8 cellular contexts compared by ENCODE assay signal in the genomic region with DNA sequence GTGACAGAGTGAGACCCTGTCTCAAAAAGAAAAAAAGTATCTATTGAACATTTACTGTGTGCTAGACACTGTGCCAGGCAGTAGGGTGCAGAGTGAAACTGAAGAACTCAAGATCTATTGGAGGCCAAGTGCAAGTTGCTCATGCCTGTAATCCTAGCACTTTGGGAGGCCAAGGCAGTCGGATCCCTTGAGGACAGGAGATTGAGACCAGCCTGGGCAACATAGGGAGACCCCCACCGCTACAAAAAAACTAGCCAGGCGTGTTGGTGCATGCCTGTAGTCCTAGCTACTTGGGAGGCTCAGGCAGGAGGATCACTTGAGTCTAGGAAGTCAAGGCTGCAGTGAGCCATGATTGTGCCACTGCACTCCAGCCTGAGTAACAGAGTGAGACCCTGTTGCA. TPM values are rescaled to one million over a fixed set of nuclear protein-coding genes. Genes with fewer than 3 reads are reported as not detected.
DNase-seq lines count a peak whose midpoint lies in the region; ATAC-seq, FAIRE-seq and TF ChIP-seq lines count a peak whose summit lies in the region.
"Not testable (repeated sequence)": the region's sequence is repeated elsewhere in the genome, so short reads cannot be mapped to it uniquely, and the experiment has no call there.

No MANE protein-coding gene starts in this region.

- not testable (repeated sequence) for H3K27ac ChIP-seq in CD4-positive, CD25-positive, alpha-beta regulatory T cell (ENCODE audit: insufficient read depth, low read length, poor library complexity, severe bottlenecking); GM23338 (ENCODE audit: low read depth); H1 (ENCODE audit: low read depth, low read length)

- not testable (repeated sequence) for H3K4me3 ChIP-seq in CD4-positive, CD25-positive, alpha-beta regulatory T cell (ENCODE audit: low read depth, low read length); GM23338; H1 (ENCODE audit: extremely low read depth in 1 of 4, insufficient read depth in 2 of 4, low read depth in 3 of 4, low read length in 4 of 4)

- not testable (repeated sequence) for H2BK20ac ChIP-seq in H1 (ENCODE audit: low read length)

- H3K4me2 ChIP-seq in GM23338; H1 (ENCODE audit: insufficient read depth in 1 of 2, low read depth in 2 of 2, low read length in 2 of 2): not testable (repeated sequence)

- H3F3A ChIP-seq in GM23338 (replicated peaks; ENCODE audit: low read depth): peaks cover 26% of the 10 kb centered on the region

- peak overlapping the region in 3 of 4 donors; percentile 7 to 86 (median 41) for H3K4me3 Mint-ChIP-seq in CD4-positive, CD25-positive, alpha-beta regulatory T cell
- H3K4me3 Mint-ChIP-seq in GM23338: 0 out of 3 replicates have a peak overlapping the region, but pooled peaks have one; percentile 23
- peak overlapping the region; percentile 21 for H3K4me3 Mint-ChIP-seq in T-helper 2 cell treated with Interferon-gamma antibody and Interleukin-4, amounts not matched to agents 5 μg/mL and 100 μg/mL, for 36 hours
- not testable (repeated sequence) for H3K4me3 Mint-ChIP-seq in activated CD8-positive, alpha-beta T cell treated with anti-CD3 and anti-CD28 coated beads, Interleukin-2, amount 10 ng/mL, durations not matched to agents 7 days and 5 days
- peak overlapping the region; percentile 52 for H3K4me3 Mint-ChIP-seq in activated naive CD4-positive, alpha-beta T cell treated with anti-CD3 and anti-CD28 coated beads, Interleukin-2, amount 50 U/mL, for 24 hours
- peak overlapping the region; percentile 87 for H3K4me3 Mint-ChIP-seq in natural killer cell treated with Interleukin-12 subunit alpha and Interleukin-12 subunit beta and Interleukin-15 and Interleukin-18, amount 100 ng/mL, for 72 hours
- H3K4me3 Mint-ChIP-seq in stimulated activated naive CD8-positive, alpha-beta T cell treated with anti-CD3 and anti-CD28 coated beads, Interleukin-15, amount 100 ng/mL, for 72 hours: peak overlapping the region; percentile 86 to 90

- peak overlapping the region in 1 of 3 donors; percentile 91 for H3K27ac Mint-ChIP-seq in CD4-positive, CD25-positive, alpha-beta regulatory T cell
- H3K27ac Mint-ChIP-seq in GM23338; activated naive CD4-positive, alpha-beta T cell treated with anti-CD3 and anti-CD28 coated beads, Interleukin-2, amount 50 U/mL, for 24 hours: not testable (repeated sequence)
- H3K27ac Mint-ChIP-seq in T-helper 2 cell treated with Interferon-gamma antibody and Interleukin-4, amounts not matched to agents 5 μg/mL and 100 μg/mL, for 36 hours: peak overlapping the region; percentile 64
- peak overlapping the region; percentile 35 for H3K27ac Mint-ChIP-seq in activated CD8-positive, alpha-beta T cell treated with anti-CD3 and anti-CD28 coated beads, Interleukin-2, amount 10 ng/mL, durations not matched to agents 7 days and 5 days
- peak overlapping the region; percentile 94 to 95 for H3K27ac Mint-ChIP-seq in natural killer cell treated with Interleukin-12 subunit alpha and Interleukin-12 subunit beta and Interleukin-15 and Interleukin-18, amount 100 ng/mL, for 72 hours
- peak overlapping the region in 1 of 2 donors; percentile 15 for H3K27ac Mint-ChIP-seq in stimulated activated naive CD8-positive, alpha-beta T cell treated with anti-CD3 and anti-CD28 coated beads, Interleukin-15, amount 100 ng/mL, for 72 hours

- H3K56ac ChIP-seq in H1 (replicated peaks; ENCODE audit: insufficient read length, low read depth, low read length): not testable (repeated sequence)

- POLR2A ChIA-PET in activated CD8-positive, alpha-beta T cell treated with anti-CD3 and anti-CD28 coated beads, Interleukin-2, amount 10 ng/mL, durations not matched to agents 7 days and 5 days (lab: Charles Lee): interaction anchor here (2.0 to 2.1 kb wide), 5 partner anchors 12 to 51 kb away, joined by 13 to 40 read pairs (median 22); a partner anchor contains a TSS
- POLR2A ChIA-PET in H1 (lab: Charles Lee; ENCODE audit: partially characterized antibody): interaction anchor here (1.0 to 7.8 kb wide), 6 partner anchors 9 to 72 kb away, joined by 3 to 86 read pairs (median 22); a partner anchor contains a TSS

- H3K27me3 Mint-ChIP-seq in CD4-positive, CD25-positive, alpha-beta regulatory T cell; T-helper 2 cell treated with Interferon-gamma antibody and Interleukin-4, amounts not matched to agents 5 μg/mL and 100 μg/mL, for 36 hours (ENCODE audit: low read depth); activated CD8-positive, alpha-beta T cell treated with anti-CD3 and anti-CD28 coated beads, Interleukin-2, amount 10 ng/mL, durations not matched to agents 7 days and 5 days (ENCODE audit: low read depth); activated naive CD4-positive, alpha-beta T cell treated with anti-CD3 and anti-CD28 coated beads, Interleukin-2, amount 50 U/mL, for 24 hours; natural killer cell treated with Interleukin-12 subunit alpha and Interleukin-12 subunit beta and Interleukin-15 and Interleukin-18, amount 100 ng/mL, for 72 hours; stimulated activated naive CD8-positive, alpha-beta T cell treated with anti-CD3 and anti-CD28 coated beads, Interleukin-15, amount 100 ng/mL, for 72 hours: not testable (repeated sequence)
- H3K27me3 Mint-ChIP-seq in GM23338 (ENCODE audit: insufficient read depth, low read depth, poor library complexity): peaks cover 21% of the 10 kb centered on the region

- H4K91ac ChIP-seq in H1 (replicated peaks; ENCODE audit: insufficient read length, low read length): not testable (repeated sequence)

- not testable (repeated sequence) for H3K4ac ChIP-seq in H1 (replicated peaks; ENCODE audit: insufficient read length, low read depth, low read length)

- not testable (repeated sequence) for H3K27me3 ChIP-seq in CD4-positive, CD25-positive, alpha-beta regulatory T cell (ENCODE audit: control insufficient read depth, insufficient read depth, low read length); GM23338 (ENCODE audit: insufficient read depth); H1 (replicated peaks in 1 of 4; ENCODE audit: control insufficient read depth in 3 of 4, extremely low read depth in 1 of 4, insufficient read depth in 3 of 4, low read length in 3 of 4)

- TF ChIP-seq RAD21 in H1 (IDR thresholded peaks at IDR 0.05 in 1 of 2, conservative IDR thresholded peaks at IDR 0.05 in 1 of 2; ENCODE audit: low read depth in 2 of 2, low read length in 2 of 2): not testable (repeated sequence)

- not testable (repeated sequence) for H3K14ac ChIP-seq in H1 (ENCODE audit: insufficient read length)

- H3K18ac ChIP-seq in H1 (ENCODE audit: extremely low read depth, low read length): not testable (repeated sequence)

- not testable (repeated sequence) for H3K79me1 ChIP-seq in H1 (ENCODE audit: low read depth, low read length)

- CTCF ChIA-PET in activated CD8-positive, alpha-beta T cell treated with anti-CD3 and anti-CD28 coated beads, Interleukin-2, amount 10 ng/mL, durations not matched to agents 7 days and 5 days (lab: Charles Lee): interaction anchor here (2.0 to 4.6 kb wide), 6 partner anchors 7 to 45 kb away, joined by 6 to 94 read pairs (median 16); a partner anchor contains a TSS
- CTCF ChIA-PET in H1 (lab: Charles Lee; ENCODE audit: partially characterized antibody): interaction anchor here (1.3 to 5.0 kb wide), 9 partner anchors 7 to 68 kb away, joined by 3 to 84 read pairs (median 9); a partner anchor contains a TSS

- H3K9ac ChIP-seq in H1 (replicated peaks in 1 of 4; ENCODE audit: extremely low read depth in 1 of 4, low read depth in 3 of 4, low read length in 3 of 4): not testable (repeated sequence)

- not testable (repeated sequence) for H3K23ac ChIP-seq in H1 (ENCODE audit: insufficient read length)

- not testable (repeated sequence) for DNase-seq in CD4-positive, CD25-positive, alpha-beta regulatory T cell; GM23338 (ENCODE audit: low spot score); T-helper 2 cell treated with Interferon-gamma antibody and Interleukin-4, amounts not matched to agents 5 μg/mL and 100 μg/mL, for 36 hours (ENCODE audit: low spot score); activated CD8-positive, alpha-beta T cell treated with anti-CD3 and anti-CD28 coated beads, Interleukin-2, amount 10 ng/mL, durations not matched to agents 7 days and 5 days; H1 (ENCODE audit: low read depth in 1 of 2, low spot score in 2 of 2); stimulated activated naive CD8-positive, alpha-beta T cell treated with anti-CD3 and anti-CD28 coated beads, Interleukin-15, amount 100 ng/mL, for 72 hours
- peak; percentile 16 for DNase-seq in natural killer cell treated with Interleukin-12 subunit alpha and Interleukin-12 subunit beta and Interleukin-15 and Interleukin-18, amount 100 ng/mL, for 72 hours (ENCODE audit: low spot score)

- not testable (repeated sequence) for FAIRE-seq in H1 (lab: Jason Lieb, UNC)

- not testable (repeated sequence) for H2BK12ac ChIP-seq in H1 (ENCODE audit: low read depth, low read length)

- not testable (repeated sequence) for H3K9me2 ChIP-seq in GM23338 (ENCODE audit: insufficient read depth)

- H2AFZ ChIP-seq in GM23338; H1 (ENCODE audit: low read length): not testable (repeated sequence)

- not testable (repeated sequence) for H2BK5ac ChIP-seq in H1 (ENCODE audit: low read depth, low read length)

- H3K4me1 Mint-ChIP-seq in CD4-positive, CD25-positive, alpha-beta regulatory T cell: peaks cover 4 to 19% (median 12%) of the 10 kb centered on the region in 4 donors
- peaks cover 14% of the 10 kb centered on the region for H3K4me1 Mint-ChIP-seq in GM23338
- H3K4me1 Mint-ChIP-seq in T-helper 2 cell treated with Interferon-gamma antibody and Interleukin-4, amounts not matched to agents 5 μg/mL and 100 μg/mL, for 36 hours (ENCODE audit: low read depth): peaks cover 12% of the 10 kb centered on the region
- H3K4me1 Mint-ChIP-seq in activated CD8-positive, alpha-beta T cell treated with anti-CD3 and anti-CD28 coated beads, Interleukin-2, amount 10 ng/mL, durations not matched to agents 7 days and 5 days (ENCODE audit: low read depth): peaks cover 29% of the 10 kb centered on the region
- H3K4me1 Mint-ChIP-seq in activated naive CD4-positive, alpha-beta T cell treated with anti-CD3 and anti-CD28 coated beads, Interleukin-2, amount 50 U/mL, for 24 hours: peaks cover 12% of the 10 kb centered on the region
- peaks cover 11 to 12% of the 10 kb centered on the region in 2 donors for H3K4me1 Mint-ChIP-seq in natural killer cell treated with Interleukin-12 subunit alpha and Interleukin-12 subunit beta and Interleukin-15 and Interleukin-18, amount 100 ng/mL, for 72 hours (ENCODE audit: low read depth in 2 of 2)
- H3K4me1 Mint-ChIP-seq in stimulated activated naive CD8-positive, alpha-beta T cell treated with anti-CD3 and anti-CD28 coated beads, Interleukin-15, amount 100 ng/mL, for 72 hours: peaks cover 30% of the 10 kb centered on the region

- peaks cover 12% of the 10 kb centered on the region for H3K4me1 ChIP-seq in CD4-positive, CD25-positive, alpha-beta regulatory T cell (ENCODE audit: control insufficient read depth, insufficient read depth, low read length, poor library complexity, severe bottlenecking)
- peaks cover 15% of the 10 kb centered on the region for H3K4me1 ChIP-seq in GM23338 (ENCODE audit: insufficient read depth)
- not testable (repeated sequence) for H3K4me1 ChIP-seq in H1 (replicated peaks in 1 of 4; ENCODE audit: control insufficient read depth in 3 of 4, insufficient read depth in 4 of 4, low read length in 3 of 4)

- TF ChIP-seq CTCF in GM23338 (conservative IDR thresholded peaks at IDR 0.05; ENCODE audit: low read depth in 2 of 2); H1 (IDR thresholded peaks at IDR 0.05; ENCODE audit: control extremely low read depth in 1 of 3, insufficient read depth in 1 of 3, low read depth in 1 of 3, low read length in 3 of 3): not testable (repeated sequence)

- H4K20me1 ChIP-seq in GM23338 (replicated peaks; ENCODE audit: insufficient read depth); H1 (replicated peaks in 1 of 2; ENCODE audit: control insufficient read depth in 1 of 2, insufficient read depth in 2 of 2, low read length in 2 of 2): not testable (repeated sequence)

- H4K5ac ChIP-seq in H1 (ENCODE audit: insufficient read length, low read depth, low read length): not testable (repeated sequence)

- H3K9me3 Mint-ChIP-seq in CD4-positive, CD25-positive, alpha-beta regulatory T cell; GM23338; T-helper 2 cell treated with Interferon-gamma antibody and Interleukin-4, amounts not matched to agents 5 μg/mL and 100 μg/mL, for 36 hours; activated CD8-positive, alpha-beta T cell treated with anti-CD3 and anti-CD28 coated beads, Interleukin-2, amount 10 ng/mL, durations not matched to agents 7 days and 5 days (ENCODE audit: insufficient read depth); activated naive CD4-positive, alpha-beta T cell treated with anti-CD3 and anti-CD28 coated beads, Interleukin-2, amount 50 U/mL, for 24 hours; natural killer cell treated with Interleukin-12 subunit alpha and Interleukin-12 subunit beta and Interleukin-15 and Interleukin-18, amount 100 ng/mL, for 72 hours; stimulated activated naive CD8-positive, alpha-beta T cell treated with anti-CD3 and anti-CD28 coated beads, Interleukin-15, amount 100 ng/mL, for 72 hours: not testable (repeated sequence)

- H2BK120ac ChIP-seq in H1 (replicated peaks; ENCODE audit: low read depth, low read length): not testable (repeated sequence)

- WGBS in H1 (ENCODE audit: extremely low coverage in 1 of 2, insufficient coverage in 1 of 2, insufficient read length in 1 of 2, insufficient replicate concordance in 2 of 2, low coverage in 1 of 2, low lambda C conversion rate in 2 of 2, missing lambda C conversion rate in 1 of 2), 2 experiments: 97% methylated on average over 3 of the region's 3 CpGs; no CpG with 5 or more reads in 1 of the 2 experiments

- not testable (repeated sequence) for TF ChIP-seq POLR2A in H1 (IDR thresholded peaks at IDR 0.05; ENCODE audit: control extremely low read depth in 1 of 2, low read depth in 2 of 2, low read length in 2 of 2)

- H2AK5ac ChIP-seq in H1 (ENCODE audit: low read depth, low read length): not testable (repeated sequence)

- not testable (repeated sequence) for H3K9me3 ChIP-seq in CD4-positive, CD25-positive, alpha-beta regulatory T cell (ENCODE audit: control insufficient read depth in 2 of 2, low read length in 2 of 2); H1 (ENCODE audit: insufficient read depth in 2 of 2, low read depth in 1 of 2, low read length in 1 of 2)

- H3K79me2 ChIP-seq in GM23338 (replicated peaks; ENCODE audit: insufficient read depth); H1 (ENCODE audit: control insufficient read depth in 1 of 2, insufficient read depth in 2 of 2, low read length in 2 of 2): not testable (repeated sequence)

- H3K36me3 Mint-ChIP-seq in CD4-positive, CD25-positive, alpha-beta regulatory T cell; GM23338 (ENCODE audit: low read depth); T-helper 2 cell treated with Interferon-gamma antibody and Interleukin-4, amounts not matched to agents 5 μg/mL and 100 μg/mL, for 36 hours (ENCODE audit: low read depth); activated CD8-positive, alpha-beta T cell treated with anti-CD3 and anti-CD28 coated beads, Interleukin-2, amount 10 ng/mL, durations not matched to agents 7 days and 5 days (ENCODE audit: low read depth); activated naive CD4-positive, alpha-beta T cell treated with anti-CD3 and anti-CD28 coated beads, Interleukin-2, amount 50 U/mL, for 24 hours; natural killer cell treated with Interleukin-12 subunit alpha and Interleukin-12 subunit beta and Interleukin-15 and Interleukin-18, amount 100 ng/mL, for 72 hours: not testable (repeated sequence)

- not testable (repeated sequence) for ATAC-seq in CD4-positive, CD25-positive, alpha-beta regulatory T cell (ENCODE audit: low read depth in 2 of 2); GM23338; activated CD8-positive, alpha-beta T cell treated with anti-CD3 and anti-CD28 coated beads, Interleukin-2, amount 10 ng/mL, durations not matched to agents 7 days and 5 days; natural killer cell treated with Interleukin-12 subunit alpha and Interleukin-12 subunit beta and Interleukin-15 and Interleukin-18, amount 100 ng/mL, for 72 hours; stimulated activated naive CD8-positive, alpha-beta T cell treated with anti-CD3 and anti-CD28 coated beads, Interleukin-15, amount 100 ng/mL, for 72 hours

- H3K23me2 ChIP-seq in H1 (ENCODE audit: low read depth, low read length): not testable (repeated sequence)

- H3K36me3 ChIP-seq in CD4-positive, CD25-positive, alpha-beta regulatory T cell (ENCODE audit: control insufficient read depth, insufficient read depth, low read length); GM23338 (ENCODE audit: insufficient read depth); H1 (ENCODE audit: control insufficient read depth in 2 of 4, insufficient read depth in 4 of 4, low read length in 3 of 4): not testable (repeated sequence)

- peak overlapping the region; percentile 61; the same call in 1 of the 2 replicates for H2BK15ac ChIP-seq in H1 (ENCODE audit: low read length)

- TF ChIP-seq EP300 in H1 (IDR thresholded peaks at IDR 0.05; ENCODE audit: borderline replicate concordance in 1 of 2, low read depth in 2 of 2, low read length in 2 of 2): not testable (repeated sequence)

- H4K8ac ChIP-seq in H1 (ENCODE audit: extremely low read depth, insufficient read depth, low read length): not testable (repeated sequence)

RNA-seq across cellular contexts. Expression of a gene that starts 11.9 kb away (rescaled TPM):
- 6.6 TPM for total RNA-seq in CD4-positive, CD25-positive, alpha-beta regulatory T cell
- polyA plus RNA-seq in CD4-positive, CD25-positive, alpha-beta regulatory T cell: 1 to 10 TPM; 2.2 to 5.1 (median 4.5) TPM
- total RNA-seq in GM23338 (2014; rRNA removed; shearing (Covaris generic)): 2.5 and 9.1 TPM in 2 replicates
- polyA plus RNA-seq in GM23338 (2016; fragmentation: Nextera tagmentation; extraction: Ambion mirVana) (2.4 and 2.9 TPM in 2 replicates), H1 (2011; rRNA removed) (3.5 and 3.6 TPM in 2 replicates)
- total RNA-seq in activated CD8-positive, alpha-beta T cell treated with anti-CD3 and anti-CD28 coated beads, Interleukin-2, amount 10 ng/mL, durations not matched to agents 7 days and 5 days: 1 to 10 TPM; 6.5 to 8.6 TPM
- total RNA-seq in H1 (2021; fragmentation: NEBNext Ultra II Directional; extraction: Animal tissue kit (Norgen Biotek cat#: 25700)): 2.5 and 2.9 TPM in 2 replicates
- polyA plus RNA-seq in H1 (2011; cell fraction: cytosol; rRNA removed): 5.4 TPM
- polyA plus RNA-seq in H1 (2011; cell fraction: nucleus; rRNA removed): 3.6 TPM
- 3.1 to 4.6 TPM (median 3.5 TPM) in 4 replicates for polyA plus RNA-seq in H1 (2012, experiment 1 of 2)
- 2.3 TPM for polyA plus RNA-seq in H1 (2012, experiment 2 of 2)
- polyA plus RNA-seq in H1 (2013, experiment 1 of 2): 1.9 TPM
- 1.9 TPM for polyA plus RNA-seq in H1 (2013, experiment 2 of 2)
- 2.6 and 4.4 TPM in 2 replicates for polyA minus RNA-seq in H1 (2011; rRNA and poly(A)+ RNA removed)
- polyA minus RNA-seq in H1 (2011; cell fraction: cytosol; rRNA and poly(A)+ RNA removed): 2.6 TPM
- polyA minus RNA-seq in H1 (2011; cell fraction: nucleus; rRNA and poly(A)+ RNA removed): 2.8 TPM
- 1 to 10 TPM; 3.2 to 7.1 TPM for total RNA-seq in natural killer cell treated with Interleukin-12 subunit alpha and Interleukin-12 subunit beta and Interleukin-15 and Interleukin-18, amount 100 ng/mL, for 72 hours

RNA-seq across cellular contexts. Expression of a gene that starts 19.6 kb away (rescaled TPM):
- total RNA-seq in CD4-positive, CD25-positive, alpha-beta regulatory T cell: 8.2 TPM
- polyA plus RNA-seq in CD4-positive, CD25-positive, alpha-beta regulatory T cell: 10 to 100 TPM in 3 of 4 donors, 1 to 10 TPM in 1; 8.0 to 19.2 (median 13.2) TPM
- total RNA-seq in GM23338 (2014; rRNA removed; shearing (Covaris generic)): 7.6 and 13.1 TPM in 2 replicates
- polyA plus RNA-seq in GM23338 (2016; fragmentation: Nextera tagmentation; extraction: Ambion mirVana) (8.2 and 10.4 TPM in 2 replicates), H1 (2011; rRNA removed) (23.2 and 31.6 TPM in 2 replicates)
- total RNA-seq in activated CD8-positive, alpha-beta T cell treated with anti-CD3 and anti-CD28 coated beads, Interleukin-2, amount 10 ng/mL, durations not matched to agents 7 days and 5 days: 10 to 100 TPM in 1 of 2 experiments, 1 to 10 TPM in 1; 10.0 to 11.2 TPM
- total RNA-seq in H1 (2021; fragmentation: NEBNext Ultra II Directional; extraction: Animal tissue kit (Norgen Biotek cat#: 25700)): 13.0 and 13.9 TPM in 2 replicates
- 24.2 TPM for polyA plus RNA-seq in H1 (2011; cell fraction: cytosol; rRNA removed)
- 22.2 TPM for polyA plus RNA-seq in H1 (2011; cell fraction: nucleus; rRNA removed)
- polyA plus RNA-seq in H1 (2012, experiment 1 of 2): 9.9 to 18.8 TPM (median 17.2 TPM) in 4 replicates
- 15.5 TPM for polyA plus RNA-seq in H1 (2012, experiment 2 of 2)
- polyA plus RNA-seq in H1 (2013, experiment 1 of 2): 7.8 TPM
- polyA plus RNA-seq in H1 (2013, experiment 2 of 2): 7.7 TPM
- 4.0 and 5.7 TPM in 2 replicates for polyA minus RNA-seq in H1 (2011; rRNA and poly(A)+ RNA removed)
- polyA minus RNA-seq in H1 (2011; cell fraction: cytosol; rRNA and poly(A)+ RNA removed): 7.4 TPM
- polyA minus RNA-seq in H1 (2011; cell fraction: nucleus; rRNA and poly(A)+ RNA removed): 9.1 TPM
- 1 to 10 TPM; 6.0 to 6.9 TPM for total RNA-seq in natural killer cell treated with Interleukin-12 subunit alpha and Interleukin-12 subunit beta and Interleukin-15 and Interleukin-18, amount 100 ng/mL, for 72 hours

RNA-seq across cellular contexts. Expression of a gene that starts 21.7 kb away (rescaled TPM):
- total RNA-seq in CD4-positive, CD25-positive, alpha-beta regulatory T cell: 88.2 TPM
- 10 to 100 TPM; 18.1 to 24.8 (median 22.7) TPM for polyA plus RNA-seq in CD4-positive, CD25-positive, alpha-beta regulatory T cell
- 50.8 and 53.5 TPM in 2 replicates for total RNA-seq in GM23338 (2014; rRNA removed; shearing (Covaris generic))
- polyA plus RNA-seq in GM23338 (2016; fragmentation: Nextera tagmentation; extraction: Ambion mirVana) (43.5 and 50.0 TPM in 2 replicates), H1 (2011; rRNA removed) (102 and 126 TPM in 2 replicates)
- 100 to 1,000 TPM; 133 to 141 TPM for total RNA-seq in activated CD8-positive, alpha-beta T cell treated with anti-CD3 and anti-CD28 coated beads, Interleukin-2, amount 10 ng/mL, durations not matched to agents 7 days and 5 days
- 90.9 and 92.4 TPM in 2 replicates for total RNA-seq in H1 (2021; fragmentation: NEBNext Ultra II Directional; extraction: Animal tissue kit (Norgen Biotek cat#: 25700))
- polyA plus RNA-seq in H1 (2011; cell fraction: cytosol; rRNA removed): 137 TPM
- 300 TPM for polyA plus RNA-seq in H1 (2011; cell fraction: nucleus; rRNA removed)
- polyA plus RNA-seq in H1 (2012, experiment 1 of 2): 110 to 167 TPM (median 137 TPM) in 4 replicates
- polyA plus RNA-seq in H1 (2012, experiment 2 of 2): 110 TPM
- polyA plus RNA-seq in H1 (2013, experiment 1 of 2): 47.4 TPM
- polyA plus RNA-seq in H1 (2013, experiment 2 of 2): 42.8 TPM
- 82.7 and 92.1 TPM in 2 replicates for polyA minus RNA-seq in H1 (2011; rRNA and poly(A)+ RNA removed)
- polyA minus RNA-seq in H1 (2011; cell fraction: cytosol; rRNA and poly(A)+ RNA removed): 37.7 TPM
- polyA minus RNA-seq in H1 (2011; cell fraction: nucleus; rRNA and poly(A)+ RNA removed): 66.1 TPM
- total RNA-seq in natural killer cell treated with Interleukin-12 subunit alpha and Interleukin-12 subunit beta and Interleukin-15 and Interleukin-18, amount 100 ng/mL, for 72 hours: 100 to 1,000 TPM; 151 to 158 TPM

RNA-seq across cellular contexts. Expression of a gene that starts 25.4 kb away (rescaled TPM):
- total RNA-seq in CD4-positive, CD25-positive, alpha-beta regulatory T cell: 153 TPM
- 100 to 1,000 TPM; 493 to 633 (median 527) TPM for polyA plus RNA-seq in CD4-positive, CD25-positive, alpha-beta regulatory T cell
- total RNA-seq in GM23338 (2014; rRNA removed; shearing (Covaris generic)): 731 and 822 TPM in 2 replicates
- polyA plus RNA-seq in GM23338 (2016; fragmentation: Nextera tagmentation; extraction: Ambion mirVana): 737 and 748 TPM in 2 replicates
- total RNA-seq in activated CD8-positive, alpha-beta T cell treated with anti-CD3 and anti-CD28 coated beads, Interleukin-2, amount 10 ng/mL, durations not matched to agents 7 days and 5 days: 1,000 to 10,000 TPM; 1,505 to 1,545 TPM
- total RNA-seq in H1 (2021; fragmentation: NEBNext Ultra II Directional; extraction: Animal tissue kit (Norgen Biotek cat#: 25700)): 902 and 910 TPM in 2 replicates
- 2,591 and 3,018 TPM in 2 replicates for polyA plus RNA-seq in H1 (2011; rRNA removed)
- 1,965 TPM for polyA plus RNA-seq in H1 (2011; cell fraction: cytosol; rRNA removed)
- polyA plus RNA-seq in H1 (2011; cell fraction: nucleus; rRNA removed): 2,364 TPM
- 941 to 1,281 TPM (median 1,168 TPM) in 4 replicates for polyA plus RNA-seq in H1 (2012, experiment 1 of 2)
- polyA plus RNA-seq in H1 (2012, experiment 2 of 2): 1,637 TPM
- polyA plus RNA-seq in H1 (2013, experiment 1 of 2): 844 TPM
- polyA plus RNA-seq in H1 (2013, experiment 2 of 2): 780 TPM
- polyA minus RNA-seq in H1 (2011; rRNA and poly(A)+ RNA removed): 2,114 and 2,462 TPM in 2 replicates
- 467 TPM for polyA minus RNA-seq in H1 (2011; cell fraction: cytosol; rRNA and poly(A)+ RNA removed)
- polyA minus RNA-seq in H1 (2011; cell fraction: nucleus; rRNA and poly(A)+ RNA removed): 555 TPM
- total RNA-seq in natural killer cell treated with Interleukin-12 subunit alpha and Interleukin-12 subunit beta and Interleukin-15 and Interleukin-18, amount 100 ng/mL, for 72 hours: 1,000 to 10,000 TPM; 1,157 to 1,903 TPM

RNA-seq across cellular contexts. Expression of a gene that starts 35.1 kb away (rescaled TPM):
- 27.5 TPM for total RNA-seq in CD4-positive, CD25-positive, alpha-beta regulatory T cell
- polyA plus RNA-seq in CD4-positive, CD25-positive, alpha-beta regulatory T cell: under 1 TPM; 0.17 to 0.82 (median 0.53) TPM
- total RNA-seq in GM23338 (2014; rRNA removed; shearing (Covaris generic)): 49.6 and 52.8 TPM in 2 replicates
- polyA plus RNA-seq in GM23338 (2016; fragmentation: Nextera tagmentation; extraction: Ambion mirVana) (27.2 and 29.5 TPM in 2 replicates), H1 (2011; rRNA removed) (20.6 and 43.0 TPM in 2 replicates)
- total RNA-seq in activated CD8-positive, alpha-beta T cell treated with anti-CD3 and anti-CD28 coated beads, Interleukin-2, amount 10 ng/mL, durations not matched to agents 7 days and 5 days: 10 to 100 TPM; 21.6 to 24.5 TPM
- total RNA-seq in H1 (2021; fragmentation: NEBNext Ultra II Directional; extraction: Animal tissue kit (Norgen Biotek cat#: 25700)): 69.6 and 73.4 TPM in 2 replicates
- polyA plus RNA-seq in H1 (2011; cell fraction: cytosol; rRNA removed): 13.5 TPM
- polyA plus RNA-seq in H1 (2011; cell fraction: nucleus; rRNA removed): 178 TPM
- 61.7 to 82.1 TPM (median 77.4 TPM) in 4 replicates for polyA plus RNA-seq in H1 (2012, experiment 1 of 2)
- 48.0 TPM for polyA plus RNA-seq in H1 (2012, experiment 2 of 2)
- 51.3 TPM for polyA plus RNA-seq in H1 (2013, experiment 1 of 2)
- polyA plus RNA-seq in H1 (2013, experiment 2 of 2): 48.3 TPM
- 11.4 and 14.0 TPM in 2 replicates for polyA minus RNA-seq in H1 (2011; rRNA and poly(A)+ RNA removed)
- polyA minus RNA-seq in H1 (2011; cell fraction: cytosol; rRNA and poly(A)+ RNA removed): 37.6 TPM
- 42.3 TPM for polyA minus RNA-seq in H1 (2011; cell fraction: nucleus; rRNA and poly(A)+ RNA removed)
- total RNA-seq in natural killer cell treated with Interleukin-12 subunit alpha and Interleukin-12 subunit beta and Interleukin-15 and Interleukin-18, amount 100 ng/mL, for 72 hours: 10 to 100 TPM; 36.5 to 62.2 TPM
